Comparison of ENCODE assay signal across 20 cellular contexts in genomic region chr5:58114324-58114723, GRCh38.
DNase-seq lines count a peak whose midpoint lies in the region; TF ChIP-seq lines count a peak whose summit lies in the region.
"Had no signal": no experiment of that assay in that cellular context is flagged by ENCODE, and none has a peak within 500 bp of the region (broad histone marks: within the 10 kb centered on the region; RNA-seq: fewer than 3 reads in every experiment).

No MANE protein-coding gene starts in this region.

- no peak overlapping the region for H3K9ac ChIP-seq in adipocyte (ENCODE audit: low read length)

- no peaks in the 10 kb centered on the region for H3K4me1 ChIP-seq in adipocyte (ENCODE audit: control insufficient read depth, insufficient read depth, low read length)
- H3K4me1 ChIP-seq: left lung had no signal

- H3K9me3 ChIP-seq in adipocyte (ENCODE audit: control insufficient read depth, low read length) = no peaks in the 10 kb centered on the region
- H3K9me3 ChIP-seq: left lung, ovary had no signal

- CTCF ChIA-PET in activated naive CD4-positive, alpha-beta T cell treated with anti-CD3 and anti-CD28 coated beads, Interleukin-2, amount 10 ng/mL, durations not matched to agents 7 days and 5 days (lab: Charles Lee) = no interaction called here

- DNase-seq in A172 (ENCODE audit: low spot score) = peak; percentile 84
- DNase-seq in HPDE6-E6E7 (ENCODE audit: extremely low spot score) = peak; percentile 27
- peak; percentile 30 for DNase-seq in adipocyte (ENCODE audit: low read depth)
- DNase-seq in fibroblast of the aortic adventitia (ENCODE audit: low read depth) = peak; percentile 47
- DNase-seq in activated CD4-positive, alpha-beta T cell treated with anti-CD3 and anti-CD28 coated beads for 48 hours = no peak
- no peak for DNase-seq in cerebellar cortex (ENCODE audit: low spot score)
- DNase-seq in Ammon's horn (ENCODE audit: low spot score) = no peak
- DNase-seq in activated naive CD4-positive, alpha-beta T cell treated with anti-CD3 and anti-CD28 coated beads, Interleukin-2, amount 10 ng/mL, durations not matched to agents 7 days and 5 days = no peak
- DNase-seq: 8988T; activated CD4-positive, alpha-beta T cell treated with anti-CD3 and anti-CD28 coated beads for 36 hours; activated naive CD4-positive, alpha-beta T cell treated with anti-CD3 and anti-CD28 coated beads, Interleukin-2, amount 50 U/mL, for 16 hours; GF-D8; left lung; NCI-H2081 treated with DMSO at 0.1 percent for 48 hours; NCI-H82; ovary; Right ventricle myocardium superior; stimulated activated naive CD4-positive, alpha-beta T cell treated with Interleukin-2 at 50 U/mL for 16 hours; T-helper 2 cell had no signal

- no peak overlapping the region for H3K27ac Mint-ChIP-seq in activated naive CD4-positive, alpha-beta T cell treated with anti-CD3 and anti-CD28 coated beads, Interleukin-2, amount 10 ng/mL, durations not matched to agents 7 days and 5 days
- H3K27ac Mint-ChIP-seq: activated CD4-positive, alpha-beta T cell treated with anti-CD3 and anti-CD28 coated beads for 36 hours had no signal

- no peak for TF ChIP-seq CTCF in fibroblast of the aortic adventitia (IDR thresholded peaks at IDR 0.05; ENCODE audit: insufficient read depth, low read length)

- no peaks in the 10 kb centered on the region for H3K27me3 Mint-ChIP-seq in activated naive CD4-positive, alpha-beta T cell treated with anti-CD3 and anti-CD28 coated beads, Interleukin-2, amount 10 ng/mL, durations not matched to agents 7 days and 5 days

- H3K27me3 ChIP-seq in adipocyte (replicated peaks; ENCODE audit: control insufficient read depth, insufficient read depth, low read length) = no peaks in the 10 kb centered on the region
- H3K27me3 ChIP-seq: hepatocyte, left lung, ovary had no signal

- no peak overlapping the region for H3K4me3 Mint-ChIP-seq in activated naive CD4-positive, alpha-beta T cell treated with anti-CD3 and anti-CD28 coated beads, Interleukin-2, amount 10 ng/mL, durations not matched to agents 7 days and 5 days
- H3K4me3 Mint-ChIP-seq: activated CD4-positive, alpha-beta T cell treated with anti-CD3 and anti-CD28 coated beads for 36 hours had no signal

- H3K36me3 Mint-ChIP-seq in activated naive CD4-positive, alpha-beta T cell treated with anti-CD3 and anti-CD28 coated beads, Interleukin-2, amount 10 ng/mL, durations not matched to agents 7 days and 5 days = no peaks in the 10 kb centered on the region

- no peak overlapping the region for H3K4me3 ChIP-seq in adipocyte (ENCODE audit: low read length)
- H3K4me3 ChIP-seq in fibroblast of the aortic adventitia (ENCODE audit: low read depth, low read length) = no peak overlapping the region
- H3K4me3 ChIP-seq: hepatocyte, left lung, ovary had no signal

- H3K4me1 Mint-ChIP-seq in activated naive CD4-positive, alpha-beta T cell treated with anti-CD3 and anti-CD28 coated beads, Interleukin-2, amount 10 ng/mL, durations not matched to agents 7 days and 5 days = no peaks in the 10 kb centered on the region
- H3K4me1 Mint-ChIP-seq: activated CD4-positive, alpha-beta T cell treated with anti-CD3 and anti-CD28 coated beads for 36 hours had no signal

- H3K36me3 ChIP-seq in adipocyte (ENCODE audit: control insufficient read depth, insufficient read depth, low read length, severe bottlenecking) = no peaks in the 10 kb centered on the region
- H3K36me3 ChIP-seq: left lung, ovary had no signal

- no peaks in the 10 kb centered on the region for H3K9me3 Mint-ChIP-seq in activated naive CD4-positive, alpha-beta T cell treated with anti-CD3 and anti-CD28 coated beads, Interleukin-2, amount 10 ng/mL, durations not matched to agents 7 days and 5 days

Comparison
In these comparisons a context has a peak if more than half of its experiments do, and no peak if none do; other contexts are left out.
1. DNase-seq: peak in A172 (single experiment), HPDE6-E6E7 (single experiment), adipocyte (single experiment) and fibroblast of the aortic adventitia (single experiment); none in activated CD4-positive, alpha-beta T cell treated with anti-CD3 and anti-CD28 coated beads for 48 hours (single experiment), cerebellar cortex (single experiment), Ammon's horn (single experiment) and activated naive CD4-positive, alpha-beta T cell treated with anti-CD3 and anti-CD28 coated beads, Interleukin-2, amount 10 ng/mL, durations not matched to agents 7 days and 5 days (single experiment).